1 cellular context compared by ENCODE assay signal in genomic region chr16:73037845-73038570, GRCh38.
TF ChIP-seq lines count a peak whose summit lies in the region.

No MANE protein-coding gene starts in this region.

TF ChIP-seq in HepG2, 621 proteins besides CTCF, POLR2A, EP300 and RAD21 (continued from another document and continues in another):
- TF ChIP-seq ZNF609 (CRISPR knock-in tag; IDR thresholded peaks at IDR 0.05; ENCODE audit: borderline replicate concordance) (peak; percentile 42; the same call in 1 of the 2 replicates), GMEB2 (CRISPR knock-in tag; IDR thresholded peaks at IDR 0.05; ENCODE audit: low read depth) (no peak), PRPF4 (IDR thresholded peaks at IDR 0.05; ENCODE audit: low read depth, low read length, poor library complexity, severe bottlenecking) (no peak), ZNF792 (CRISPR knock-in tag; IDR thresholded peaks at IDR 0.05) (peak; percentile 38; the same call in 1 of the 2 replicates), SRY (CRISPR knock-in tag; IDR thresholded peaks at IDR 0.05) (no peak), MED1 (CRISPR knock-in tag; IDR thresholded peaks at IDR 0.05) (peak; percentile 77), THYN1 (CRISPR knock-in tag; IDR thresholded peaks at IDR 0.05; ENCODE audit: borderline replicate concordance, low read depth) (no peak), NFE2 (CRISPR knock-in tag; IDR thresholded peaks at IDR 0.05) (no peak), CREM (IDR thresholded peaks at IDR 0.05) (peak; percentile 79), CREM (CRISPR knock-in tag; IDR thresholded peaks at IDR 0.05) (no peak), CENPX (CRISPR knock-in tag; IDR thresholded peaks at IDR 0.05) (no peak), CCAR2 (optimal IDR thresholded peaks at IDR 0.05; ENCODE audit: low read depth, low read length) (no peak), THAP8 (CRISPR knock-in tag; IDR thresholded peaks at IDR 0.05; ENCODE audit: borderline replicate concordance) (no peak), ELF1 (CRISPR knock-in tag; IDR thresholded peaks at IDR 0.05) (no peak), ATF7-NPFF (CRISPR knock-in tag; IDR thresholded peaks at IDR 0.05; ENCODE audit: low read depth) (peak; percentile 46; the same call in 1 of the 2 replicates), SRF (IDR thresholded peaks at IDR 0.05; ENCODE audit: low read depth, low read length) (no peak), ZNF143 (CRISPR knock-in tag; IDR thresholded peaks at IDR 0.05) (no peak), KDM5A (IDR thresholded peaks at IDR 0.05; ENCODE audit: borderline replicate concordance, low read length) (no peak; the same call in 1 of the 2 replicates), BRF2 (CRISPR knock-in tag; IDR thresholded peaks at IDR 0.05) (no peak), ZNF567 (CRISPR knock-in tag; IDR thresholded peaks at IDR 0.05; ENCODE audit: borderline replicate concordance) (peak; percentile 81), ZNF180 (CRISPR knock-in tag; IDR thresholded peaks at IDR 0.05; ENCODE audit: borderline replicate concordance, low read depth) (no peak), RXRA (CRISPR knock-in tag; IDR thresholded peaks at IDR 0.05) (peak; percentile 67; the same call in 1 of the 2 replicates), ELK4 (CRISPR knock-in tag; IDR thresholded peaks at IDR 0.05; ENCODE audit: borderline replicate concordance) (no peak), ZNF580 (CRISPR knock-in tag; IDR thresholded peaks at IDR 0.05; ENCODE audit: borderline replicate concordance, low read depth) (peak; percentile 66; the same call in 1 of the 2 replicates), ZFY (CRISPR knock-in tag; IDR thresholded peaks at IDR 0.05) (peak; percentile 4; the same call in 1 of the 2 replicates), ZNF256 (CRISPR knock-in tag; conservative IDR thresholded peaks at IDR 0.05) (no peak), MAZ (IDR thresholded peaks at IDR 0.05; ENCODE audit: borderline replicate concordance, low read depth, low read length) (no peak; the same call in 1 of the 2 replicates), MAZ (CRISPR knock-in tag; IDR thresholded peaks at IDR 0.05; ENCODE audit: low read depth) (0 out of 2 replicates have a peak, but pooled peaks have one; percentile 62), SP2 (CRISPR knock-in tag; IDR thresholded peaks at IDR 0.05) (no peak), SRSF1 (optimal IDR thresholded peaks at IDR 0.05; ENCODE audit: low read depth, low read length) (no peak), HNRNPUL1 (IDR thresholded peaks at IDR 0.05; ENCODE audit: low read depth, low read length) (no peak), PHF8 (CRISPR knock-in tag; IDR thresholded peaks at IDR 0.05) (peak; percentile 26; the same call in 1 of the 2 replicates), NR2F1 (CRISPR knock-in tag; IDR thresholded peaks at IDR 0.05) (peak; percentile 40 to 60; a peak in 3 of 4 replicates)
- TF ChIP-seq, protein P1, sequence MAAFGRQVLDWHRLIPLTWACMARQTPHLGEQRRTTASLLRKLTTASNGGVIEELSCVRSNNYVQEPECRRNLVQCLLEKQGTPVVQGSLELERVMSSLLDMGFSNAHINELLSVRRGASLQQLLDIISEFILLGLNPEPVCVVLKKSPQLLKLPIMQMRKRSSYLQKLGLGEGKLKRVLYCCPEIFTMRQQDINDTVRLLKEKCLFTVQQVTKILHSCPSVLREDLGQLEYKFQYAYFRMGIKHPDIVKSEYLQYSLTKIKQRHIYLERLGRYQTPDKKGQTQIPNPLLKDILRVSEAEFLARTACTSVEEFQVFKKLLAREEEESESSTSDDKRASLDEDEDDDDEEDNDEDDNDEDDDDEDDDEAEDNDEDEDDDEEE (CRISPR knock-in tag; IDR thresholded peaks at IDR 0.05) = no peak
- TF ChIP-seq, protein P2, sequence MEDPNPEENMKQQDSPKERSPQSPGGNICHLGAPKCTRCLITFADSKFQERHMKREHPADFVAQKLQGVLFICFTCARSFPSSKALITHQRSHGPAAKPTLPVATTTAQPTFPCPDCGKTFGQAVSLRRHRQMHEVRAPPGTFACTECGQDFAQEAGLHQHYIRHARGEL (CRISPR knock-in tag; IDR thresholded peaks at IDR 0.05) = no peak
- TF ChIP-seq, protein P3, sequence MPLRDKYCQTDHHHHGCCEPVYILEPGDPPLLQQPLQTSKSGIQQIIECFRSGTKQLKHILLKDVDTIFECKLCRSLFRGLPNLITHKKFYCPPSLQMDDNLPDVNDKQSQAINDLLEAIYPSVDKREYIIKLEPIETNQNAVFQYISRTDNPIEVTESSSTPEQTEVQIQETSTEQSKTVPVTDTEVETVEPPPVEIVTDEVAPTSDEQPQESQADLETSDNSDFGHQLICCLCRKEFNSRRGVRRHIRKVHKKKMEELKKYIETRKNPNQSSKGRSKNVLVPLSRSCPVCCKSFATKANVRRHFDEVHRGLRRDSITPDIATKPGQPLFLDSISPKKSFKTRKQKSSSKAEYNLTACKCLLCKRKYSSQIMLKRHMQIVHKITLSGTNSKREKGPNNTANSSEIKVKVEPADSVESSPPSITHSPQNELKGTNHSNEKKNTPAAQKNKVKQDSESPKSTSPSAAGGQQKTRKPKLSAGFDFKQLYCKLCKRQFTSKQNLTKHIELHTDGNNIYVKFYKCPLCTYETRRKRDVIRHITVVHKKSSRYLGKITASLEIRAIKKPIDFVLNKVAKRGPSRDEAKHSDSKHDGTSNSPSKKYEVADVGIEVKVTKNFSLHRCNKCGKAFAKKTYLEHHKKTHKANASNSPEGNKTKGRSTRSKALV (CRISPR knock-in tag; IDR thresholded peaks at IDR 0.05) = no peak
- TF ChIP-seq, protein P4, sequence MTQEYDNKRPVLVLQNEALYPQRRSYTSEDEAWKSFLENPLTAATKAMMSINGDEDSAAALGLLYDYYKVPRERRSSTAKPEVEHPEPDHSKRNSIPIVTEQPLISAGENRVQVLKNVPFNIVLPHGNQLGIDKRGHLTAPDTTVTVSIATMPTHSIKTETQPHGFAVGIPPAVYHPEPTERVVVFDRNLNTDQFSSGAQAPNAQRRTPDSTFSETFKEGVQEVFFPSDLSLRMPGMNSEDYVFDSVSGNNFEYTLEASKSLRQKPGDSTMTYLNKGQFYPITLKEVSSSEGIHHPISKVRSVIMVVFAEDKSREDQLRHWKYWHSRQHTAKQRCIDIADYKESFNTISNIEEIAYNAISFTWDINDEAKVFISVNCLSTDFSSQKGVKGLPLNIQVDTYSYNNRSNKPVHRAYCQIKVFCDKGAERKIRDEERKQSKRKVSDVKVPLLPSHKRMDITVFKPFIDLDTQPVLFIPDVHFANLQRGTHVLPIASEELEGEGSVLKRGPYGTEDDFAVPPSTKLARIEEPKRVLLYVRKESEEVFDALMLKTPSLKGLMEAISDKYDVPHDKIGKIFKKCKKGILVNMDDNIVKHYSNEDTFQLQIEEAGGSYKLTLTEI (CRISPR knock-in tag; conservative IDR thresholded peaks at IDR 0.05) = no peak
- TF ChIP-seq, protein P5, sequence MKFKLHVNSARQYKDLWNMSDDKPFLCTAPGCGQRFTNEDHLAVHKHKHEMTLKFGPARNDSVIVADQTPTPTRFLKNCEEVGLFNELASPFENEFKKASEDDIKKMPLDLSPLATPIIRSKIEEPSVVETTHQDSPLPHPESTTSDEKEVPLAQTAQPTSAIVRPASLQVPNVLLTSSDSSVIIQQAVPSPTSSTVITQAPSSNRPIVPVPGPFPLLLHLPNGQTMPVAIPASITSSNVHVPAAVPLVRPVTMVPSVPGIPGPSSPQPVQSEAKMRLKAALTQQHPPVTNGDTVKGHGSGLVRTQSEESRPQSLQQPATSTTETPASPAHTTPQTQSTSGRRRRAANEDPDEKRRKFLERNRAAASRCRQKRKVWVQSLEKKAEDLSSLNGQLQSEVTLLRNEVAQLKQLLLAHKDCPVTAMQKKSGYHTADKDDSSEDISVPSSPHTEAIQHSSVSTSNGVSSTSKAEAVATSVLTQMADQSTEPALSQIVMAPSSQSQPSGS (CRISPR knock-in tag; IDR thresholded peaks at IDR 0.05) = peak; percentile 38; the same call in 1 of the 2 replicates
